ENCODE assay signal across 35 cellular contexts in the genomic region with DNA sequence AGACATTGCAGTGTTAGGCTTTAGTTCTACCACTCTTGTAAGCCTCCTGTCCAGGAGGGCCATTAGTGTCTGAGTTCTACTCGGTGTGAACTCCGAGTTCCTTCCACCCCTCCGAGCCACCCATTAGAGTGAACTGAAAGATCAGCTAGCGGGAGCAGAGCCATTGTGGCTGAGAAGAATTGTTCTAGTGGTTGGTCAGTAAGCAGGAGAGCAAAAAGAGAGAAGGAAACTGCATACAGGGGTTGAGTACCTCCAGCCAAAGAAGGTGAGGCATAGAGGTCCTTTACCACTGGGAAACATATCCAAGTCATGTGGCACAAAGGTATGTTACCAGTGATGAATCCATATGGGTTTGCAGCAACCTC.
"Had no signal": no experiment of that assay in that cellular context is flagged by ENCODE, and none has a peak within 500 bp of the region (broad histone marks: within the 10 kb centered on the region; RNA-seq: fewer than 3 reads in every experiment).

No MANE protein-coding gene starts in this region.

- H3K27me3 ChIP-seq: adrenal gland, esophagus squamous epithelium, gastroesophageal sphincter, heart right ventricle had no signal

- H3K36me3 ChIP-seq: adrenal gland, esophagus squamous epithelium, gastroesophageal sphincter, heart right ventricle had no signal

- H3K27ac Mint-ChIP-seq: activated B cell treated with CpG ODN at 0.5 μM for 24 hours; activated CD4-positive, alpha-beta memory T cell treated with anti-CD3 and anti-CD28 coated beads for 36 hours; activated CD8-positive, alpha-beta memory T cell treated with anti-CD3 and anti-CD28 coated beads, Interleukin-2, amount 10 ng/mL, durations not matched to agents 7 days and 5 days; activated CD8-positive, alpha-beta T cell treated with anti-CD3 and anti-CD28 coated beads, Interleukin-2, amount 10 ng/mL, durations not matched to agents 7 days and 5 days; activated naive CD4-positive, alpha-beta T cell treated with anti-CD3 and anti-CD28 coated beads for 36 hours; activated naive CD4-positive, alpha-beta T cell treated with anti-CD3 and anti-CD28 coated beads, Interleukin-2, amount 50 U/mL, for 24 hours; activated naive CD8-positive, alpha-beta T cell treated with anti-CD3 and anti-CD28 coated beads for 36 hours; activated naive CD8-positive, alpha-beta T cell treated with anti-CD3 and anti-CD28 coated beads, Interleukin-2, amount 50 U/mL, for 24 hours; activated T-helper 1 cell treated with anti-CD3 and anti-CD28 coated beads, Interleukin-12 subunit alpha, Interleukin-12 subunit beta, Interleukin-2, Interleukin-4 antibody, amounts not matched to agents 30 ng/mL and 10 ng/mL and 1 ng/mL, durations not matched to agents 14 hours and 24 hours and 36 hours; activated T-helper 2 cell treated with anti-CD3 and anti-CD28 coated beads, Interferon-gamma antibody, Interleukin-2, Interleukin-4, amounts not matched to agents 10 μg/mL and 5 μg/mL and 100 μg/mL, durations not matched to agents 14 hours and 24 hours and 36 hours; effector memory CD8-positive, alpha-beta T cell; T-helper 17 cell; T-helper 2 cell treated with Interferon-gamma antibody and Interleukin-4, amounts not matched to agents 5 μg/mL and 100 μg/mL, for 36 hours had no signal

- H3K27ac ChIP-seq: adrenal gland, gastroesophageal sphincter, heart right ventricle, WERI-Rb-1 had no signal

- H3K27me3 Mint-ChIP-seq: activated B cell treated with CpG ODN at 0.5 μM for 24 hours, brain had no signal

- ATAC-seq: activated CD4-positive, CD25-positive, alpha-beta regulatory T cell treated with anti-CD3 and anti-CD28 coated beads, Interleukin-2, amount 50 U/mL, for 24 hours; activated CD8-positive, alpha-beta memory T cell treated with anti-CD3 and anti-CD28 coated beads, Interleukin-2, amount 10 ng/mL, durations not matched to agents 7 days and 5 days; activated CD8-positive, alpha-beta T cell treated with anti-CD3 and anti-CD28 coated beads, Interleukin-2, amount 10 ng/mL, durations not matched to agents 7 days and 5 days; activated naive CD8-positive, alpha-beta T cell treated with anti-CD3 and anti-CD28 coated beads, Interleukin-2, amount 50 U/mL, for 24 hours; effector memory CD8-positive, alpha-beta T cell; gastroesophageal sphincter; heart right ventricle; T-helper 17 cell had no signal

- H3K9me3 Mint-ChIP-seq: effector memory CD8-positive, alpha-beta T cell had no signal

- H3K9me3 ChIP-seq: gastroesophageal sphincter had no signal

- H3K4me1 Mint-ChIP-seq: activated B cell treated with CpG ODN at 0.5 μM for 24 hours; activated CD8-positive, alpha-beta memory T cell treated with anti-CD3 and anti-CD28 coated beads, Interleukin-2, amount 10 ng/mL, durations not matched to agents 7 days and 5 days; activated naive CD4-positive, alpha-beta T cell treated with anti-CD3 and anti-CD28 coated beads, Interleukin-2, amount 50 U/mL, for 24 hours; activated naive CD8-positive, alpha-beta T cell treated with anti-CD3 and anti-CD28 coated beads for 36 hours; activated naive CD8-positive, alpha-beta T cell treated with anti-CD3 and anti-CD28 coated beads, Interleukin-2, amount 50 U/mL, for 24 hours; T-helper 17 cell had no signal

- DNase-seq: activated B cell treated with CpG ODN at 0.5 μM for 24 hours; activated CD4-positive, alpha-beta memory T cell treated with anti-CD3 and anti-CD28 coated beads for 36 hours; activated CD4-positive, alpha-beta T cell treated with anti-CD3 and anti-CD28 coated beads for 48 hours; activated CD8-positive, alpha-beta memory T cell treated with anti-CD3 and anti-CD28 coated beads, Interleukin-2, amount 10 ng/mL, durations not matched to agents 7 days and 5 days; activated CD8-positive, alpha-beta memory T cell treated with anti-CD3 and anti-CD28 coated beads, Interleukin-2, amount 50 U/mL, for 4 hours; activated CD8-positive, alpha-beta T cell treated with anti-CD3 and anti-CD28 coated beads, Interleukin-2, amount 10 ng/mL, durations not matched to agents 7 days and 5 days; activated effector memory CD4-positive, alpha-beta T cell treated with anti-CD3 and anti-CD28 coated beads, Interleukin-2, amount 50 U/mL, for 16 hours; activated naive CD4-positive, alpha-beta T cell treated with anti-CD3 and anti-CD28 coated beads for 36 hours; activated naive CD8-positive, alpha-beta T cell treated with anti-CD3 and anti-CD28 coated beads for 36 hours; activated naive CD8-positive, alpha-beta T cell treated with anti-CD3 and anti-CD28 coated beads, Interleukin-2, amount 50 U/mL, for 24 hours; activated T-cell treated with anti-CD3 and anti-CD28 coated beads, Interleukin-2, amount 50 U/mL, for 1 hour; activated T-cell treated with anti-CD3 and anti-CD28 coated beads, Interleukin-2, amount 50 U/mL, for 48 hours; adrenal gland; amygdala; aorta; caudate nucleus; cortex of kidney; dermis blood vessel endothelial cell; effector CD4-positive, alpha-beta T cell; effector memory CD8-positive, alpha-beta T cell; esophagus squamous epithelium; foreskin melanocyte; heart right ventricle; T-helper 1 cell; T-helper 17 cell; T1000; WERI-Rb-1 had no signal

- H3K36me3 Mint-ChIP-seq: activated CD8-positive, alpha-beta memory T cell treated with anti-CD3 and anti-CD28 coated beads, Interleukin-2, amount 10 ng/mL, durations not matched to agents 7 days and 5 days; activated naive CD8-positive, alpha-beta T cell treated with anti-CD3 and anti-CD28 coated beads for 36 hours had no signal

- H3K4me1 ChIP-seq: adrenal gland, heart right ventricle had no signal

- H3K4me3 Mint-ChIP-seq: activated B cell treated with CpG ODN at 0.5 μM for 24 hours; activated CD4-positive, alpha-beta memory T cell treated with anti-CD3 and anti-CD28 coated beads for 36 hours; activated CD8-positive, alpha-beta memory T cell treated with anti-CD3 and anti-CD28 coated beads, Interleukin-2, amount 10 ng/mL, durations not matched to agents 7 days and 5 days; activated CD8-positive, alpha-beta T cell treated with anti-CD3 and anti-CD28 coated beads, Interleukin-2, amount 10 ng/mL, durations not matched to agents 7 days and 5 days; activated naive CD4-positive, alpha-beta T cell treated with anti-CD3 and anti-CD28 coated beads for 36 hours; activated naive CD4-positive, alpha-beta T cell treated with anti-CD3 and anti-CD28 coated beads, Interleukin-2, amount 50 U/mL, for 24 hours; activated naive CD8-positive, alpha-beta T cell treated with anti-CD3 and anti-CD28 coated beads for 36 hours; activated naive CD8-positive, alpha-beta T cell treated with anti-CD3 and anti-CD28 coated beads, Interleukin-2, amount 50 U/mL, for 24 hours; activated T-helper 1 cell treated with anti-CD3 and anti-CD28 coated beads, Interleukin-12 subunit alpha, Interleukin-12 subunit beta, Interleukin-2, Interleukin-4 antibody, amounts not matched to agents 30 ng/mL and 10 ng/mL and 1 ng/mL, durations not matched to agents 14 hours and 24 hours and 36 hours; brain; effector memory CD8-positive, alpha-beta T cell; T-helper 17 cell; T-helper 2 cell treated with Interferon-gamma antibody and Interleukin-4, amounts not matched to agents 5 μg/mL and 100 μg/mL, for 36 hours had no signal

- H3K4me3 ChIP-seq: adrenal gland, esophagus squamous epithelium, gastroesophageal sphincter, heart right ventricle had no signal

- FAIRE-seq: colon had no signal
